1 cellular context compared by ENCODE assay signal in genomic region chr15:85047271-85047948, GRCh38.
TF ChIP-seq lines count a peak whose summit lies in the region.

No MANE protein-coding gene starts in this region.

TF ChIP-seq in K562, 482 proteins besides CTCF, POLR2A, EP300 and RAD21 (continued from another document):
- TF ChIP-seq ZBTB40 (IDR thresholded peaks at IDR 0.05) = peak; percentile 60; the same call in 1 of the 2 replicates
- no peak for TF ChIP-seq ZBTB40 (CRISPR knock-in tag; IDR thresholded peaks at IDR 0.05)
- TF ChIP-seq ATF4 (CRISPR knock-in tag; IDR thresholded peaks at IDR 0.05) = peak; percentile 37; the same call in 1 of the 2 replicates
- TF ChIP-seq TARDBP (IDR thresholded peaks at IDR 0.05) = 0 out of 2 replicates have a peak, but pooled peaks have one; percentile 12
- 0 out of 2 replicates have a peak, but pooled peaks have one; percentile 40 for TF ChIP-seq ZNF589 (CRISPR knock-in tag; IDR thresholded peaks at IDR 0.05; ENCODE audit: low read depth)
- TF ChIP-seq KLF10 (CRISPR knock-in tag; IDR thresholded peaks at IDR 0.05) = no peak
- TF ChIP-seq VEZF1 (CRISPR knock-in tag; IDR thresholded peaks at IDR 0.05) = peak; percentile 76
- no peak for TF ChIP-seq NR2C2 (CRISPR knock-in tag; IDR thresholded peaks at IDR 0.05)
- TF ChIP-seq NR2C2 (tag; IDR thresholded peaks at IDR 0.05) = peak; percentile 58
- TF ChIP-seq CREB3L1 (IDR thresholded peaks at IDR 0.05; ENCODE audit: borderline replicate concordance, low read depth) = peak; percentile 77
- TF ChIP-seq ARNT (IDR thresholded peaks at IDR 0.05) = peak in 1 of 2 experiments; percentile 99; a peak in 2 of 4 replicates
- peak; percentile 60 for TF ChIP-seq FOSL1 (tag; conservative IDR thresholded peaks at IDR 0.05)
- no peak for TF ChIP-seq BDP1 (IDR thresholded peaks at IDR 0.05; ENCODE audit: insufficient read depth, insufficient read length)
- no peak for TF ChIP-seq MEF2D (tag; conservative IDR thresholded peaks at IDR 0.05; ENCODE audit: low read depth)
- TF ChIP-seq GABPA (tag; conservative IDR thresholded peaks at IDR 0.05; ENCODE audit: low read depth) = peak; percentile 70
- TF ChIP-seq JUND (IDR thresholded peaks at IDR 0.05; ENCODE audit: borderline replicate concordance, low read depth, low read length) = peak; percentile 72
- TF ChIP-seq JUND (tag; IDR thresholded peaks at IDR 0.05; ENCODE audit: borderline replicate concordance, low read depth, low read length) = no peak; the same call in 2 of the 3 replicates
- TF ChIP-seq MAZ (CRISPR knock-in tag; conservative IDR thresholded peaks at IDR 0.05 in 1 of 2, IDR thresholded peaks at IDR 0.05 in 1 of 2) = 0 out of 4 replicates have a peak, but pooled peaks of 1 of the 2 experiments have one; percentile 4
- TF ChIP-seq ZNF586 (CRISPR knock-in tag; conservative IDR thresholded peaks at IDR 0.05) = no peak
- peak; percentile 57; the same call in 1 of the 2 replicates for TF ChIP-seq POLR2H (tag; IDR thresholded peaks at IDR 0.05; ENCODE audit: low read depth)
- no peak for TF ChIP-seq SAFB2 (IDR thresholded peaks at IDR 0.05; ENCODE audit: borderline replicate concordance, low read depth, low read length, severe bottlenecking)
- TF ChIP-seq EZH2 (IDR thresholded peaks at IDR 0.05; ENCODE audit: borderline replicate concordance, low read depth, low read length) = no peak
- TF ChIP-seq TBL1XR1 (IDR thresholded peaks at IDR 0.05; ENCODE audit: low read length in 2 of 2) = peak in 1 of 2 experiments; percentile 51; a peak in 1 of 4 replicates
- TF ChIP-seq ATF1 (CRISPR knock-in tag; IDR thresholded peaks at IDR 0.05) = no peak
- peak; percentile 82 for TF ChIP-seq ATF1 (tag; IDR thresholded peaks at IDR 0.05)
- peak; percentile 26 for TF ChIP-seq TAF9B (IDR thresholded peaks at IDR 0.05; ENCODE audit: partially characterized antibody)
- TF ChIP-seq C11orf30 (IDR thresholded peaks at IDR 0.05; ENCODE audit: low read depth) = no peak
- peak; percentile 48; the same call in 1 of the 2 replicates for TF ChIP-seq SMAD4 (CRISPR knock-in tag; conservative IDR thresholded peaks at IDR 0.05)
- TF ChIP-seq ZNF318 (IDR thresholded peaks at IDR 0.05; ENCODE audit: borderline replicate concordance in 1 of 2, low read depth in 1 of 2) = 0 out of 4 replicates have a peak, but pooled peaks of 1 of the 2 experiments have one; percentile 32
- TF ChIP-seq TRIM24 (IDR thresholded peaks at IDR 0.05) = no peak
- TF ChIP-seq TEAD1 (CRISPR knock-in tag; IDR thresholded peaks at IDR 0.05) = 0 out of 4 replicates have a peak, but pooled peaks of 1 of the 2 experiments have one; percentile 24
- peak; percentile 31; the same call in 1 of the 2 replicates for TF ChIP-seq EP400 (IDR thresholded peaks at IDR 0.05)
- TF ChIP-seq JUN (IDR thresholded peaks at IDR 0.05; ENCODE audit: borderline replicate concordance, low read depth, low read length) = 0 out of 2 replicates have a peak, but pooled peaks have one; percentile 31
- no peak for TF ChIP-seq JUN (CRISPR knock-in tag; IDR thresholded peaks at IDR 0.05; ENCODE audit: borderline replicate concordance)
- TF ChIP-seq SRSF7 (optimal IDR thresholded peaks at IDR 0.05; ENCODE audit: low read depth, low read length) = no peak
- TF ChIP-seq NFIX (CRISPR knock-in tag; IDR thresholded peaks at IDR 0.05; ENCODE audit: low read depth) = no peak
- peak; percentile 56; the same call in 1 of the 2 replicates for TF ChIP-seq SMARCA4 (IDR thresholded peaks at IDR 0.05)
- TF ChIP-seq ZNF584 (CRISPR knock-in tag; IDR thresholded peaks at IDR 0.05; ENCODE audit: low read depth) = peak; percentile 38; the same call in 1 of the 2 replicates
